8 cellular contexts compared by ENCODE assay signal in the genomic region with DNA sequence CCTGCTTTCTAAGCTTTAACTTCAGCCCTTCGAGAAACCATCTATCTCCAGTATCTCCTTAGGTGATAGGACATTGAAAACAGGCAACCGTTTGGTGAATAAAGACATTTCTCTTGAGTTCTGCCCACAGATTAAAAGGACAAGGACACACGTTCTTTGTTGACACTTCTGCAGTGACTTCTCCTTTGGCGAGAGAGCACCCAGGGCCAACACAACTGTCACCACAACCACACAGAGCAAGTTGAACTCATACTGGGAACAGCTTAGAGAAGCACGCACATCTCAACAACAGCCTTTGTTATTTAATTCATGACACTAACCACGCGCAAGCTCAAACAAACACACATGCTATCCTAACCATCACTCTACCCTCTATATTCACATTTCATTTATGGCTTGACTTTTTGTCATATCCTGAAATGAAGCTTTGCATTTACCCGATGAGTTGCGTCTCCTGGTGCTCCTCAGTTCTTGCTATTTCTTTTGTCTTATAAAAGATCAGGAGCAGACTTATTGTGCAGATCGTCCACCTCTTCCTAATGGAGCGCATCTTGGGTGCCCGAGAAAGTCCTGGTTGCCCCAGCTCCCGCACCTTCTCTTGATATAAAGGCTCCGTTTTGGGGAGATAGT. TPM values are rescaled to one million over a fixed set of nuclear protein-coding genes. Genes with fewer than 3 reads are reported as not detected.
DNase-seq lines count a peak whose midpoint lies in the region; ATAC-seq, FAIRE-seq and TF ChIP-seq lines count a peak whose summit lies in the region.

No MANE protein-coding gene starts in this region.

- peak overlapping the region; percentile 83 to 94 for H3K4me2 ChIP-seq in H1 (ENCODE audit: insufficient read depth in 1 of 2, low read depth in 2 of 2, low read length in 2 of 2)

- no peak for TF ChIP-seq POLR2A in H1 (IDR thresholded peaks at IDR 0.05; ENCODE audit: control extremely low read depth in 1 of 2, low read depth in 2 of 2, low read length in 2 of 2)

- no peak overlapping the region for H2BK15ac ChIP-seq in H1 (ENCODE audit: low read length)

- no peak overlapping the region for H4K8ac ChIP-seq in H1 (ENCODE audit: extremely low read depth, insufficient read depth, low read length)

- H3K9me3 Mint-ChIP-seq in naive thymus-derived CD4-positive, alpha-beta T cell = no peaks in the 10 kb centered on the region

- peak; percentile 80 for FAIRE-seq in H1 (lab: Jason Lieb, UNC)

- TF ChIP-seq CTCF in cardiac muscle cell (IDR thresholded peaks at IDR 0.05; ENCODE audit: low read depth, low read length) (no peak), WERI-Rb-1 (IDR thresholded peaks at IDR 0.05; ENCODE audit: low read depth, low read length) (no peak), H1 (IDR thresholded peaks at IDR 0.05; ENCODE audit: control extremely low read depth in 1 of 3, insufficient read depth in 1 of 3, low read depth in 1 of 3, low read length in 3 of 3) (no peak)

- H3K27me3 ChIP-seq in cardiac muscle cell (peaks cover 94% of the 10 kb centered on the region), WERI-Rb-1 (ENCODE audit: insufficient read depth, low read depth, severe bottlenecking) (no peaks in the 10 kb centered on the region), H1 (replicated peaks in 1 of 4; ENCODE audit: control insufficient read depth in 3 of 4, extremely low read depth in 1 of 4, insufficient read depth in 3 of 4, low read length in 3 of 4) (peaks cover 20 to 50% (median 42%) of the 10 kb centered on the region in 4 experiments)
- H3K27me3 ChIP-seq in naive thymus-derived CD4-positive, alpha-beta T cell (ENCODE audit: control insufficient read depth in 2 of 2, insufficient read depth in 2 of 2, low read length in 2 of 2) = no peaks in the 10 kb centered on the region

- no peaks in the 10 kb centered on the region for H3K79me1 ChIP-seq in H1 (ENCODE audit: low read depth, low read length)

- intact Hi-C loops in cardiac septum (cut with DNase I) = loop anchor here (5.0 kb wide), 4 partner anchors 50 to 365 kb away; a partner anchor contains a TSS
- intact Hi-C loops in naive thymus-derived CD4-positive, alpha-beta T cell (cut with micrococcal nuclease) = loop anchor here (1.0 to 10.0 kb wide), 16 partner anchors 32 to 1974 kb away; a partner anchor contains a TSS

- H3K4me1 ChIP-seq in cardiac muscle cell (ENCODE audit: low read depth) = no peaks in the 10 kb centered on the region
- peaks cover 0 to 16% (median 4%) of the 10 kb centered on the region in 4 experiments; a peak in 5 of 7 replicates for H3K4me1 ChIP-seq in H1 (replicated peaks in 1 of 4; ENCODE audit: control insufficient read depth in 3 of 4, insufficient read depth in 4 of 4, low read length in 3 of 4)
- H3K4me1 ChIP-seq in naive thymus-derived CD4-positive, alpha-beta T cell (ENCODE audit: control insufficient read depth in 2 of 2, insufficient read depth in 2 of 2, low read length in 2 of 2) = peaks cover 27 to 28% of the 10 kb centered on the region in 2 donors

- POLR2A ChIA-PET in H1 (lab: Charles Lee; ENCODE audit: partially characterized antibody) = interaction anchor here (1.2 kb wide), 1 partner anchor 343 kb away, joined by 3 read pairs; no protein-coding TSS in a partner anchor
- POLR2A ChIA-PET in naive thymus-derived CD4-positive, alpha-beta T cell (lab: Charles Lee) = interaction anchor here (0.6 to 6.2 kb wide), 22 partner anchors 8 to 1995 kb away, joined by 3 to 68 read pairs (median 4); a partner anchor contains a TSS

- no peak overlapping the region for H2BK20ac ChIP-seq in H1 (ENCODE audit: low read length)

- TF ChIP-seq RAD21 in H1 (IDR thresholded peaks at IDR 0.05 in 1 of 2, conservative IDR thresholded peaks at IDR 0.05 in 1 of 2; ENCODE audit: low read depth in 2 of 2, low read length in 2 of 2) = no peak

- H2BK120ac ChIP-seq in H1 (replicated peaks; ENCODE audit: low read depth, low read length) = no peak overlapping the region

- H3K27me3 Mint-ChIP-seq in naive thymus-derived CD4-positive, alpha-beta T cell = no peaks in the 10 kb centered on the region

- H3K18ac ChIP-seq in H1 (ENCODE audit: extremely low read depth, low read length) = no peak overlapping the region

- peak overlapping the region; percentile 86 to 98 (median 94) for H3K27ac Mint-ChIP-seq in naive thymus-derived CD4-positive, alpha-beta T cell

- H3K23ac ChIP-seq in H1 (ENCODE audit: insufficient read length) = no peak overlapping the region

- H2AFZ ChIP-seq in H1 (ENCODE audit: low read length) = peak overlapping the region; percentile 100; the same call in 1 of the 2 replicates

- DNase-seq in cardiac muscle cell (ENCODE audit: low read depth in 1 of 2, low spot score in 1 of 2) = no peak
- DNase-seq in cardiac septum (ENCODE audit: low spot score) = no peak
- DNase-seq in WERI-Rb-1 = no peak
- peak in 1 of 2 experiments; percentile 46 for DNase-seq in H1 (ENCODE audit: low read depth in 1 of 2, low spot score in 2 of 2)
- DNase-seq in naive thymus-derived CD4-positive, alpha-beta T cell = peak in 4 of 9 donors; percentile 29 to 58 (median 46)

- CTCF ChIA-PET in H1 (lab: Charles Lee; ENCODE audit: partially characterized antibody) = interaction anchor here (0.7 to 1.6 kb wide), 6 partner anchors 128 to 487 kb away, joined by 3 to 9 read pairs (median 4); no protein-coding TSS in a partner anchor
- CTCF ChIA-PET in naive thymus-derived CD4-positive, alpha-beta T cell (lab: Charles Lee) = interaction anchor here (0.6 to 1.6 kb wide), 5 partner anchors 14 to 153 kb away, joined by 3 to 6 read pairs (median 3); no protein-coding TSS in a partner anchor

- H3K9me3 ChIP-seq in cardiac muscle cell (ENCODE audit: low read depth) = no peaks in the 10 kb centered on the region
- H3K9me3 ChIP-seq in WERI-Rb-1 (ENCODE audit: severe bottlenecking) = no peaks in the 10 kb centered on the region
- no peaks in the 10 kb centered on the region for H3K9me3 ChIP-seq in H1 (ENCODE audit: insufficient read depth in 2 of 2, low read depth in 1 of 2, low read length in 1 of 2)
- H3K9me3 ChIP-seq in naive thymus-derived CD4-positive, alpha-beta T cell (ENCODE audit: control insufficient read depth in 2 of 3, low read length in 3 of 3) = no peaks in the 10 kb centered on the region

- H3K36me3 Mint-ChIP-seq in naive thymus-derived CD4-positive, alpha-beta T cell = peaks cover 0 to 22% (median 0%) of the 10 kb centered on the region in 5 donors

- WGBS in H1 (ENCODE audit: extremely low coverage in 1 of 2, insufficient coverage in 1 of 2, insufficient read length in 1 of 2, insufficient replicate concordance in 2 of 2, low coverage in 1 of 2, low lambda C conversion rate in 2 of 2, missing lambda C conversion rate in 1 of 2), 2 experiments = 14% methylated on average over 14 of the region's 14 CpGs; no CpG with 5 or more reads in 1 of the 2 experiments

- H4K91ac ChIP-seq in H1 (replicated peaks; ENCODE audit: insufficient read length, low read length) = no peak overlapping the region

- no peak overlapping the region for H2BK12ac ChIP-seq in H1 (ENCODE audit: low read depth, low read length)

- H3K4ac ChIP-seq in H1 (replicated peaks; ENCODE audit: insufficient read length, low read depth, low read length) = no peak overlapping the region

- no peaks in the 10 kb centered on the region for H3K36me3 ChIP-seq in cardiac muscle cell
- no peaks in the 10 kb centered on the region for H3K36me3 ChIP-seq in WERI-Rb-1
- H3K36me3 ChIP-seq in H1 (ENCODE audit: control insufficient read depth in 2 of 4, insufficient read depth in 4 of 4, low read length in 3 of 4) = no peaks in the 10 kb centered on the region
- no peaks in the 10 kb centered on the region for H3K36me3 ChIP-seq in naive thymus-derived CD4-positive, alpha-beta T cell (ENCODE audit: control insufficient read depth in 2 of 3, insufficient read depth in 3 of 3, low read length in 3 of 3)

- no peaks in the 10 kb centered on the region for H4K20me1 ChIP-seq in H1 (replicated peaks in 1 of 2; ENCODE audit: control insufficient read depth in 1 of 2, insufficient read depth in 2 of 2, low read length in 2 of 2)

- no peak overlapping the region for H3K14ac ChIP-seq in H1 (ENCODE audit: insufficient read length)

- ATAC-seq in naive thymus-derived CD4-positive, alpha-beta T cell = peak; percentile 8
- ATAC-seq in HG03139 (IDR thresholded peaks at IDR 0.05; ENCODE audit: unreplicated experiment) (no peak), GM18868 (IDR thresholded peaks at IDR 0.05; ENCODE audit: unreplicated experiment) (no peak), esophagus mucosa (no peak)

- H3K27ac ChIP-seq in cardiac muscle cell (no peak overlapping the region), WERI-Rb-1 (no peak overlapping the region), H1 (ENCODE audit: low read depth, low read length) (no peak overlapping the region)
- peak overlapping the region; percentile 89 for H3K27ac ChIP-seq in naive thymus-derived CD4-positive, alpha-beta T cell (ENCODE audit: low read depth, low read length)

- H3K4me3 ChIP-seq in cardiac muscle cell = peak overlapping the region; percentile 27
- peak overlapping the region; percentile 84 for H3K4me3 ChIP-seq in WERI-Rb-1 (ENCODE audit: low read depth, low read length)
- H3K4me3 ChIP-seq in H1 (ENCODE audit: extremely low read depth in 1 of 4, insufficient read depth in 2 of 4, low read depth in 3 of 4, low read length in 4 of 4) = peak overlapping the region; percentile 67 to 74 (median 72); a peak in 7 of 8 replicates
- peak overlapping the region; percentile 83 for H3K4me3 ChIP-seq in naive thymus-derived CD4-positive, alpha-beta T cell (ENCODE audit: low read length)

- peak overlapping the region; percentile 88 to 99 (median 96) for H3K4me3 Mint-ChIP-seq in naive thymus-derived CD4-positive, alpha-beta T cell

- no peak for TF ChIP-seq EP300 in H1 (IDR thresholded peaks at IDR 0.05; ENCODE audit: borderline replicate concordance in 1 of 2, low read depth in 2 of 2, low read length in 2 of 2)

- H3K23me2 ChIP-seq in H1 (ENCODE audit: low read depth, low read length) = peaks cover 20% of the 10 kb centered on the region

- no peak overlapping the region for H2BK5ac ChIP-seq in H1 (ENCODE audit: low read depth, low read length)

- H3K79me2 ChIP-seq in H1 (ENCODE audit: control insufficient read depth in 1 of 2, insufficient read depth in 2 of 2, low read length in 2 of 2) = no peaks in the 10 kb centered on the region

- no peak overlapping the region for H3K56ac ChIP-seq in H1 (replicated peaks; ENCODE audit: insufficient read length, low read depth, low read length)

- no peak overlapping the region for H4K5ac ChIP-seq in H1 (ENCODE audit: insufficient read length, low read depth, low read length)

- no peak overlapping the region for H3K9ac ChIP-seq in H1 (replicated peaks in 1 of 4; ENCODE audit: extremely low read depth in 1 of 4, low read depth in 3 of 4, low read length in 3 of 4)

- no peak overlapping the region for H2AK5ac ChIP-seq in H1 (ENCODE audit: low read depth, low read length)

- peaks cover 34 to 52% (median 49%) of the 10 kb centered on the region in 7 donors for H3K4me1 Mint-ChIP-seq in naive thymus-derived CD4-positive, alpha-beta T cell

RNA-seq across cellular contexts. Expression of a gene that starts 0.6 kb away (rescaled TPM):
- 0.06 and 0.11 TPM in 2 replicates for total RNA-seq in cardiac muscle cell
- 0.02 and 0.26 TPM in 2 replicates for polyA plus RNA-seq in cardiac muscle cell
- 4.6 TPM for total RNA-seq in cardiac septum
- total RNA-seq in H1 (2021; fragmentation: NEBNext Ultra II Directional; extraction: Animal tissue kit (Norgen Biotek cat#: 25700)) = 0.50 and 0.77 TPM in 2 replicates
- polyA plus RNA-seq in H1 (2011; rRNA removed) = 0.02 and 0.08 TPM in 2 replicates
- polyA plus RNA-seq in H1 (2011; cell fraction: cytosol; rRNA removed) = 0.06 TPM
- polyA plus RNA-seq in H1 (2011; cell fraction: nucleus; rRNA removed) = 0.24 TPM
- 0.09 to 0.19 TPM (median 0.11 TPM) in 4 replicates for polyA plus RNA-seq in H1 (2012, experiment 1 of 2)
- polyA plus RNA-seq in H1 (2012, experiment 2 of 2) = not detected
- polyA plus RNA-seq in H1 (2013, experiment 1 of 2) = 0.24 TPM
- polyA plus RNA-seq in H1 (2013, experiment 2 of 2) = 0.50 TPM
- polyA minus RNA-seq in H1 (2011; rRNA and poly(A)+ RNA removed) = 0.12 and 0.22 TPM in 2 replicates
- 2.0 TPM for polyA minus RNA-seq in H1 (2011; cell fraction: cytosol; rRNA and poly(A)+ RNA removed)
- not detected for polyA minus RNA-seq in H1 (2011; cell fraction: nucleus; rRNA and poly(A)+ RNA removed)
- total RNA-seq in naive thymus-derived CD4-positive, alpha-beta T cell = 10 to 100 TPM; 17.5 to 54.5 (median 23.4) TPM
- 1 to 10 TPM; 5.8 to 6.7 TPM for polyA plus RNA-seq in naive thymus-derived CD4-positive, alpha-beta T cell
- total RNA-seq in esophagus mucosa = 1.4 TPM

Comparison
In these comparisons a context has a peak if more than half of its experiments do, and no peak if none do; other contexts are left out.
1. H3K4me3 ChIP-seq: peak in every context shown above with its lines; median percentile 84 in WERI-Rb-1; 83 in naive thymus-derived CD4-positive, alpha-beta T cell; 72 in H1; 27 in cardiac muscle cell.